Comparison of ENCODE assay signal across 1 cellular context in genomic region chr9:98655428-98655827, GRCh38. TPM values are rescaled to one million over a fixed set of nuclear protein-coding genes. Genes with fewer than 3 reads are reported as not detected.
"Had no signal": no experiment of that assay in that cellular context is flagged by ENCODE, and none has a peak within 500 bp of the region (broad histone marks: within the 10 kb centered on the region; RNA-seq: fewer than 3 reads in every experiment).

No MANE protein-coding gene starts in this region.

RNA-seq across cellular contexts. Expression of gene GABBR2, which starts 53.3 kb away (rescaled TPM):
- total RNA-seq: G401 had no signal
